Comparison of ENCODE assay signal across 22 cellular contexts in the genomic region with DNA sequence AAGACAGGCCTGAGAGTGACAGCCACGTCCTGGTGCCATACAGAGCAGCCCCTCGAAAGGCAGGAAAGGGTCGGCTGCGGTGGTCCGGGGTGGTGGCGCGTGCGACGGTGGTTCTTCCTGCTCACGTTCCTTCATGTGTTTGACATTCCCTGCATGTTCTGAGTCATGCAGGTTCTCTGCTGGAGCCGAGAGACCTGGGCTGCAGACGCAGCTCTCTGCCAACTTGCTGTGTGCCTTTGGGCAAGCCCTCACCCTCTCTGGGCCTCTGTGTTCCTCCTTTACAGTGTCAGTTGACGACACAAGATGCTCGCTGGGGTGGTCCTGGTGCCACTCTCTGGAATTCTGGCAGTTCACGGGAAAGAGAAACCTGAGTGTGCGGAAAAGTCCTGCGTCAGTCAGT. TPM values are rescaled to one million over a fixed set of nuclear protein-coding genes. Genes with fewer than 3 reads are reported as not detected.
"Had no signal": no experiment of that assay in that cellular context is flagged by ENCODE, and none has a peak within 500 bp of the region (broad histone marks: within the 10 kb centered on the region; RNA-seq: fewer than 3 reads in every experiment).

No MANE protein-coding gene starts in this region.

- H3K27ac Mint-ChIP-seq: activated CD4-positive, alpha-beta memory T cell treated with anti-CD3 and anti-CD28 coated beads, Interleukin-2, amount 10 ng/mL, durations not matched to agents 7 days and 5 days; activated CD4-positive, alpha-beta T cell treated with anti-CD3 and anti-CD28 coated beads for 36 hours; activated naive CD4-positive, alpha-beta T cell treated with anti-CD3 and anti-CD28 coated beads, Interleukin-2, amount 10 ng/mL, durations not matched to agents 7 days and 5 days; activated naive CD8-positive, alpha-beta T cell treated with anti-CD3 and anti-CD28 coated beads for 36 hours; activated T-cell treated with anti-CD3 and anti-CD28 coated beads, Interleukin-2, amount 50 U/mL, for 72 hours; activated T-helper 2 cell treated with anti-CD3 and anti-CD28 coated beads, Interferon-gamma antibody, Interleukin-2, Interleukin-4, amounts not matched to agents 10 μg/mL and 5 μg/mL and 100 μg/mL, durations not matched to agents 14 hours and 24 hours and 36 hours had no signal

- H3K27me3 Mint-ChIP-seq: activated CD4-positive, alpha-beta memory T cell treated with anti-CD3 and anti-CD28 coated beads, Interleukin-2, amount 10 ng/mL, durations not matched to agents 7 days and 5 days; activated naive CD8-positive, alpha-beta T cell treated with anti-CD3 and anti-CD28 coated beads for 36 hours had no signal

- H3K36me3 Mint-ChIP-seq: activated naive CD4-positive, alpha-beta T cell treated with anti-CD3 and anti-CD28 coated beads, Interleukin-2, amount 10 ng/mL, durations not matched to agents 7 days and 5 days; activated naive CD8-positive, alpha-beta T cell treated with anti-CD3 and anti-CD28 coated beads for 36 hours had no signal

- DNase-seq: activated CD4-positive, alpha-beta memory T cell treated with anti-CD3 and anti-CD28 coated beads, Interleukin-2, amount 10 ng/mL, durations not matched to agents 7 days and 5 days; activated CD4-positive, alpha-beta T cell treated with anti-CD3 and anti-CD28 coated beads for 36 hours; activated CD4-positive, alpha-beta T cell treated with anti-CD3 and anti-CD28 coated beads, Interleukin-2, amount 50 U/mL, for 1 hour; activated gamma-delta T cell treated with Interleukin-2 at 50 U/mL for 16 hours; activated naive CD4-positive, alpha-beta T cell treated with anti-CD3 and anti-CD28 coated beads, Interleukin-2, amount 10 ng/mL, durations not matched to agents 7 days and 5 days; activated naive CD8-positive, alpha-beta T cell treated with anti-CD3 and anti-CD28 coated beads for 36 hours; activated T-cell treated with anti-CD3 and anti-CD28 coated beads, Interleukin-2, amount 50 U/mL, for 72 hours; brain microvascular endothelial cell; Kasumi-1; KBM-7; NCI-H146; NCI-H187 treated with DMSO at 0.1 percent for 48 hours; NCI-H2081 treated with DMSO at 0.1 percent for 48 hours; NCI-H446; NCI-H524; SIG-M5; T-helper 2 cell; T1000 had no signal

- H3K4me1 Mint-ChIP-seq: activated CD4-positive, alpha-beta memory T cell treated with anti-CD3 and anti-CD28 coated beads, Interleukin-2, amount 10 ng/mL, durations not matched to agents 7 days and 5 days; activated CD4-positive, alpha-beta T cell treated with anti-CD3 and anti-CD28 coated beads for 36 hours; activated naive CD4-positive, alpha-beta T cell treated with anti-CD3 and anti-CD28 coated beads, Interleukin-2, amount 10 ng/mL, durations not matched to agents 7 days and 5 days; activated naive CD8-positive, alpha-beta T cell treated with anti-CD3 and anti-CD28 coated beads for 36 hours had no signal

- H3K27ac ChIP-seq: brain microvascular endothelial cell, cardiac muscle cell, VCaP had no signal

- H3K9me3 Mint-ChIP-seq: activated CD4-positive, alpha-beta memory T cell treated with anti-CD3 and anti-CD28 coated beads, Interleukin-2, amount 10 ng/mL, durations not matched to agents 7 days and 5 days; activated T-helper 2 cell treated with anti-CD3 and anti-CD28 coated beads, Interferon-gamma antibody, Interleukin-2, Interleukin-4, amounts not matched to agents 10 μg/mL and 5 μg/mL and 100 μg/mL, durations not matched to agents 14 hours and 24 hours and 36 hours had no signal

- H3K36me3 ChIP-seq: brain microvascular endothelial cell, cardiac muscle cell had no signal

- H3K27me3 ChIP-seq: brain microvascular endothelial cell, cardiac muscle cell had no signal

- ATAC-seq: activated CD4-positive, alpha-beta T cell treated with anti-CD3 and anti-CD28 coated beads for 36 hours; activated T-cell treated with anti-CD3 and anti-CD28 coated beads, Interleukin-2, amount 50 U/mL, for 72 hours had no signal

- H3K4me3 Mint-ChIP-seq: activated CD4-positive, alpha-beta memory T cell treated with anti-CD3 and anti-CD28 coated beads, Interleukin-2, amount 10 ng/mL, durations not matched to agents 7 days and 5 days; activated CD4-positive, alpha-beta T cell treated with anti-CD3 and anti-CD28 coated beads for 36 hours; activated naive CD4-positive, alpha-beta T cell treated with anti-CD3 and anti-CD28 coated beads, Interleukin-2, amount 10 ng/mL, durations not matched to agents 7 days and 5 days; activated naive CD8-positive, alpha-beta T cell treated with anti-CD3 and anti-CD28 coated beads for 36 hours; activated T-cell treated with anti-CD3 and anti-CD28 coated beads, Interleukin-2, amount 50 U/mL, for 72 hours had no signal

- H3K4me3 ChIP-seq: cardiac muscle cell had no signal

RNA-seq across cellular contexts. Expression of a gene that starts 12.0 kb away (rescaled TPM):
- total RNA-seq: RPMI7951 had no signal
